ENCODE assay signal across 8 cellular contexts in the genomic region with DNA sequence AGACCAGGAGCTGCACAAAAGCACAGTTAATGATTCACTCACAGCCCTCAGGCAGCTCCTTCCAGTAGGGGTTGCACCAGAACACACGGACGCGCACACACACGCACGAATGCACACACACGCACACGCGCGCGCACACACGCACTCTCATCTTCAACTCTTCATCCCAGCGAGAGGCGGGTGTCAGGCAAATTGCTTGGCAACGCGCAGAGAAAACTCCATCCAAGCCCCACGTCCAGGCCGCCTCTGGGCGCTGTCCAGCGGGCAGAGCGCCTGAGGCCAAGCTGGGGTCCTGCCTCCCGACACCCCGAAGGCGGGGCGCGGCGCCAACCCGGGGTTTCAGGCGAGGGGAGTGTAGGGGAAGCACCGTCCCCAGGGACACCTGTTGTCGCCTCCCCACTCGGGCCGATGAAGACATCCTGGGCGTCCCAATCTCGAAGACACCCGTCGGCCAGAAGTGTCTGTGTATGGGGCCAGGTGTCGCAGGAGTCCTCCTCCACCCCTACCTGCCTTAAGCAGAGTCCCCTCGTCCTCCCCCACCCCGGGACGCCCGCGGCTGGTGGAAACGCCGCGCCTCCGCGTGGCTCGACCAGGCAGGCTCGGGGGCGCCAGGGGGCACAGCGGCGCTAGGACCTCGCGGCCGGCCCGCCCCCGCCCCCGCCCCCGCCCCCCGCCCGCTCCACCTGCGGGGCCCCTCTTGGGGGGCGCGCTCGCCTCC. TPM values are rescaled to one million over a fixed set of nuclear protein-coding genes. Genes with fewer than 3 reads are reported as not detected.
DNase-seq lines count a peak whose midpoint lies in the region; ATAC-seq and TF ChIP-seq lines count a peak whose summit lies in the region.

No MANE protein-coding gene starts in this region.

- peaks cover 83% of the 10 kb centered on the region for H3K27me3 Mint-ChIP-seq in activated naive CD4-positive, alpha-beta T cell treated with anti-CD3 and anti-CD28 coated beads, Interleukin-2, amount 10 ng/mL, durations not matched to agents 7 days and 5 days
- peaks cover 45% of the 10 kb centered on the region for H3K27me3 Mint-ChIP-seq in neural crest cell (ENCODE audit: low read depth)

- peak overlapping the region; percentile 30; the same call in 1 of the 2 replicates for H3K4me3 ChIP-seq in ACC112 (ENCODE audit: low read depth, low read length)

- ATAC-seq in GM18868 (IDR thresholded peaks at IDR 0.05; ENCODE audit: unreplicated experiment), result peak; percentile 34
- peak; percentile 29 for ATAC-seq in HG03103 (IDR thresholded peaks at IDR 0.05; ENCODE audit: low read depth, unreplicated experiment)

- no peaks in the 10 kb centered on the region for H3K36me3 ChIP-seq in ACC112 (ENCODE audit: insufficient read depth, low read length)

- H3K4me3 Mint-ChIP-seq in activated naive CD4-positive, alpha-beta T cell treated with anti-CD3 and anti-CD28 coated beads, Interleukin-2, amount 10 ng/mL, durations not matched to agents 7 days and 5 days, result peak overlapping the region; percentile 56
- H3K4me3 Mint-ChIP-seq in neural crest cell, result peak overlapping the region; percentile 90

- H3K4me1 ChIP-seq in ACC112 (ENCODE audit: control insufficient read depth, insufficient read depth, low read length, unreplicated experiment), result peaks cover 2% of the 10 kb centered on the region

- CTCF ChIA-PET in activated naive CD4-positive, alpha-beta T cell treated with anti-CD3 and anti-CD28 coated beads, Interleukin-2, amount 10 ng/mL, durations not matched to agents 7 days and 5 days (lab: Charles Lee), result no interaction called here

- no peak for TF ChIP-seq CTCF in neural crest cell (conservative IDR thresholded peaks at IDR 0.05)

- H3K27ac ChIP-seq in ACC112 (ENCODE audit: low read depth, low read length), result no peak overlapping the region

- peak; percentile 68 for DNase-seq in NCI-H526 treated with DMSO at 0.1 percent for 48 hours (lab: John Stamatoyannopoulos, UW)
- peak; percentile 47 for DNase-seq in activated naive CD4-positive, alpha-beta T cell treated with anti-CD3 and anti-CD28 coated beads, Interleukin-2, amount 10 ng/mL, durations not matched to agents 7 days and 5 days
- DNase-seq in germinal center (ENCODE audit: low spot score), result peak; percentile 41
- peak; percentile 27 for DNase-seq in neural crest cell (ENCODE audit: low read depth, low spot score)
- no peak for DNase-seq in DMS79 treated with DMSO at 0.1 percent for 48 hours (lab: John Stamatoyannopoulos, UW)

- no peaks in the 10 kb centered on the region for H3K79me2 ChIP-seq in ACC112 (ENCODE audit: control insufficient read depth, insufficient read depth, low read length, unreplicated experiment)

- H3K27ac Mint-ChIP-seq in activated naive CD4-positive, alpha-beta T cell treated with anti-CD3 and anti-CD28 coated beads, Interleukin-2, amount 10 ng/mL, durations not matched to agents 7 days and 5 days, result no peak overlapping the region
- H3K27ac Mint-ChIP-seq in neural crest cell (ENCODE audit: unreplicated experiment), result peak overlapping the region; percentile 21

- H3K36me3 Mint-ChIP-seq in activated naive CD4-positive, alpha-beta T cell treated with anti-CD3 and anti-CD28 coated beads, Interleukin-2, amount 10 ng/mL, durations not matched to agents 7 days and 5 days, result no peaks in the 10 kb centered on the region
- H3K36me3 Mint-ChIP-seq in neural crest cell (ENCODE audit: low read depth), result no peaks in the 10 kb centered on the region

- H2AFZ ChIP-seq in ACC112 (ENCODE audit: low read length, unreplicated experiment), result no peak overlapping the region

- peaks cover 85% of the 10 kb centered on the region for H3K27me3 ChIP-seq in ACC112 (ENCODE audit: insufficient read depth, low read length)

- H3K4me1 Mint-ChIP-seq in activated naive CD4-positive, alpha-beta T cell treated with anti-CD3 and anti-CD28 coated beads, Interleukin-2, amount 10 ng/mL, durations not matched to agents 7 days and 5 days, result peaks cover 10% of the 10 kb centered on the region
- H3K4me1 Mint-ChIP-seq in neural crest cell, result peaks cover 28% of the 10 kb centered on the region

- no peaks in the 10 kb centered on the region for H3K9me3 Mint-ChIP-seq in activated naive CD4-positive, alpha-beta T cell treated with anti-CD3 and anti-CD28 coated beads, Interleukin-2, amount 10 ng/mL, durations not matched to agents 7 days and 5 days
- no peaks in the 10 kb centered on the region for H3K9me3 Mint-ChIP-seq in neural crest cell

RNA-seq across cellular contexts. Expression of gene STON2, which starts 35.6 kb away (rescaled TPM):
- total RNA-seq in neural crest cell, result 24.0 and 27.4 TPM in 2 replicates
